ENCODE assay signal across 1 cellular context in the genomic region with DNA sequence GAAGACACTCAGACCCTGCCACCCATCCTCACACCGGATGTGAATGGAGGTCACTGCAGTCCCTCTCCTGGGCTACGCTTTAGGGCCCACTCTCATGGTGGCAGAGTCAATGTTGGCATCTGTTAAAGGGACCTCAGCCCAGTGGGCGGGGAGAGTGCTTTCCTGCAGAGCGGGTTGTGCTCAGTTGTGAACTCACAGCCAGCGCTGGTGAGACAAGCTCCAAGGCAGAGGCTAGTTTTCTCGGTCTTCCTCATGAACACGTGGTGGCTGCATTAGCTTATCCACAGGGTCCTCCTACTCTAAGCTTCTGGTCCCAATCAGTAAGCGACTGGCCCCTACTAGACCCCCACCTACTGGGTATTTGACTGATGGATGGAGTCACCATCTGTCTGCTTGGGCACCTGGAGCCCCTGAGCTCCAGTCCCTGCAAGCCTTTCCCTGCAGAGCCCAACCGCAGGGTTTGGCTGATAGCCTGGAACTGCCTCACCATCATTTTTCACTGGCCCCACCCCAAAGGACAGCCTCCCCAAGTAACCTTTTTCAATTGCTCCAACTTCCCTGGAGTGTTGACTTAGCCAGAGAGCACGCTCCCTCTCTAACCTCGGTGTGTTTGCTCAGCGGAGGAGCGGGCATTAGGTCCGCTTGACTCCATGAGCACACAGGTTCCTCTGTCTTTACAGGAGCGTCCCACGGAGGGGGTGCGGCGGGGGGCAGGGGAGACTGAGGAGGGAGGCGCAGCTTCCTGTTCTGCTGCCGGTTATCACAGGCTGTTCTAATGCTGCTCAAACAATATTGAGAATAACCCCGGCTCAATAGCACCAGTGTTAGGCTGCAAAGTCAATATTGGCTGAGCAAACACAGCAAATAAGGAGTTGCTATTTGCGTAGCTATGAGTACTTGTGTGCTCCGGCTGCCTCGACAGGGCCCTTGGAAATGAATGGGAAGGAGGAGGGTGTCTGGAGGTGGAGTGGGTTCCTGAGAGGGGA.
TF ChIP-seq lines count a peak whose summit lies in the region.

No MANE protein-coding gene starts in this region.

TF ChIP-seq in HEK293, 187 proteins besides CTCF, POLR2A, EP300 and RAD21 (continued from another document and continues in another):
- TF ChIP-seq, protein P1, sequence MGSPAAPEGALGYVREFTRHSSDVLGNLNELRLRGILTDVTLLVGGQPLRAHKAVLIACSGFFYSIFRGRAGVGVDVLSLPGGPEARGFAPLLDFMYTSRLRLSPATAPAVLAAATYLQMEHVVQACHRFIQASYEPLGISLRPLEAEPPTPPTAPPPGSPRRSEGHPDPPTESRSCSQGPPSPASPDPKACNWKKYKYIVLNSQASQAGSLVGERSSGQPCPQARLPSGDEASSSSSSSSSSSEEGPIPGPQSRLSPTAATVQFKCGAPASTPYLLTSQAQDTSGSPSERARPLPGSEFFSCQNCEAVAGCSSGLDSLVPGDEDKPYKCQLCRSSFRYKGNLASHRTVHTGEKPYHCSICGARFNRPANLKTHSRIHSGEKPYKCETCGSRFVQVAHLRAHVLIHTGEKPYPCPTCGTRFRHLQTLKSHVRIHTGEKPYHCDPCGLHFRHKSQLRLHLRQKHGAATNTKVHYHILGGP (tag by site-specific recombination; IDR thresholded peaks at IDR 0.05), result no peak
- TF ChIP-seq ZNF280C (tag by site-specific recombination; IDR thresholded peaks at IDR 0.05) (no peak), ZNF311 (tag by site-specific recombination; IDR thresholded peaks at IDR 0.05; ENCODE audit: borderline replicate concordance) (no peak), MYNN (tag by site-specific recombination; IDR thresholded peaks at IDR 0.05; ENCODE audit: borderline replicate concordance) (no peak), ZNF292 (tag by site-specific recombination; IDR thresholded peaks at IDR 0.05; ENCODE audit: borderline replicate concordance, low read depth) (no peak), ZFP37 (tag by site-specific recombination; IDR thresholded peaks at IDR 0.05) (no peak), ZEB2 (tag by site-specific recombination; IDR thresholded peaks at IDR 0.05) (0 out of 2 replicates have a peak, but pooled peaks have one; percentile 25), KLF9 (tag by site-specific recombination; IDR thresholded peaks at IDR 0.05; ENCODE audit: low read depth) (no peak), TCF7L2 (IDR thresholded peaks at IDR 0.05; ENCODE audit: borderline replicate concordance, low read depth, low read length) (no peak), ZNF792 (tag by site-specific recombination; IDR thresholded peaks at IDR 0.05) (no peak), ZNF660 (tag by site-specific recombination; IDR thresholded peaks at IDR 0.05) (no peak), KLF17 (tag by site-specific recombination; IDR thresholded peaks at IDR 0.05) (peak; percentile 81; the same call in 1 of the 2 replicates), ZNF223 (tag by site-specific recombination; IDR thresholded peaks at IDR 0.05) (no peak), ZBTB21 (tag by site-specific recombination; IDR thresholded peaks at IDR 0.05) (no peak), ZNF394 (tag by site-specific recombination; IDR thresholded peaks at IDR 0.05; ENCODE audit: borderline replicate concordance) (no peak), ZNF639 (tag by site-specific recombination; IDR thresholded peaks at IDR 0.05) (no peak), GLIS1 (tag by site-specific recombination; IDR thresholded peaks at IDR 0.05) (peak; percentile 98), ZNF449 (tag by site-specific recombination; IDR thresholded peaks at IDR 0.05) (peak; percentile 100), ZNF473 (tag by site-specific recombination; IDR thresholded peaks at IDR 0.05) (no peak), ZNF837 (tag by site-specific recombination; IDR thresholded peaks at IDR 0.05) (no peak), TRIM28 (IDR thresholded peaks at IDR 0.05; ENCODE audit: borderline replicate concordance, low read length) (peak; percentile 19; the same call in 1 of the 2 replicates), HOXD13 (CRISPR knock-in tag; IDR thresholded peaks at IDR 0.05; ENCODE audit: borderline replicate concordance) (no peak), GLIS2 (tag by site-specific recombination; IDR thresholded peaks at IDR 0.05) (peak; percentile 83), ZNF529 (tag by site-specific recombination; IDR thresholded peaks at IDR 0.05; ENCODE audit: insufficient replicate concordance) (no peak)
- TF ChIP-seq, protein P2, sequence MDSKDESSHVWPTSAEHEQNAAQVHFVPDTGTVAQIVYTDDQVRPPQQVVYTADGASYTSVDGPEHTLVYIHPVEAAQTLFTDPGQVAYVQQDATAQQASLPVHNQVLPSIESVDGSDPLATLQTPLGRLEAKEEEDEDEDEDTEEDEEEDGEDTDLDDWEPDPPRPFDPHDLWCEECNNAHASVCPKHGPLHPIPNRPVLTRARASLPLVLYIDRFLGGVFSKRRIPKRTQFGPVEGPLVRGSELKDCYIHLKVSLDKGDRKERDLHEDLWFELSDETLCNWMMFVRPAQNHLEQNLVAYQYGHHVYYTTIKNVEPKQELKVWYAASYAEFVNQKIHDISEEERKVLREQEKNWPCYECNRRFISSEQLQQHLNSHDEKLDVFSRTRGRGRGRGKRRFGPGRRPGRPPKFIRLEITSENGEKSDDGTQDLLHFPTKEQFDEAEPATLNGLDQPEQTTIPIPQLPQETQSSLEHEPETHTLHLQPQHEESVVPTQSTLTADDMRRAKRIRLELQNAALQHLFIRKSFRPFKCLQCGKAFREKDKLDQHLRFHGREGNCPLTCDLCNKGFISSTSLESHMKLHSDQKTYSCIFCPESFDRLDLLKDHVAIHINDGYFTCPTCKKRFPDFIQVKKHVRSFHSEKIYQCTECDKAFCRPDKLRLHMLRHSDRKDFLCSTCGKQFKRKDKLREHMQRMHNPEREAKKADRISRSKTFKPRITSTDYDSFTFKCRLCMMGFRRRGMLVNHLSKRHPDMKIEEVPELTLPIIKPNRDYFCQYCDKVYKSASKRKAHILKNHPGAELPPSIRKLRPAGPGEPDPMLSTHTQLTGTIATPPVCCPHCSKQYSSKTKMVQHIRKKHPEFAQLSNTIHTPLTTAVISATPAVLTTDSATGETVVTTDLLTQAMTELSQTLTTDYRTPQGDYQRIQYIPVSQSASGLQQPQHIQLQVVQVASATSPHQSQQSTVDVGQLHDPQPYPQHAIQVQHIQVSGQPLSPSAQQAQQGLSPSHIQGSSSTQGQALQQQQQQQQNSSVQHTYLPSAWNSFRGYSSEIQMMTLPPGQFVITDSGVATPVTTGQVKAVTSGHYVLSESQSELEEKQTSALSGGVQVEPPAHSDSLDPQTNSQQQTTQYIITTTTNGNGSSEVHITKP (tag by site-specific recombination; IDR thresholded peaks at IDR 0.05), result peak; percentile 62
- TF ChIP-seq, protein P3, sequence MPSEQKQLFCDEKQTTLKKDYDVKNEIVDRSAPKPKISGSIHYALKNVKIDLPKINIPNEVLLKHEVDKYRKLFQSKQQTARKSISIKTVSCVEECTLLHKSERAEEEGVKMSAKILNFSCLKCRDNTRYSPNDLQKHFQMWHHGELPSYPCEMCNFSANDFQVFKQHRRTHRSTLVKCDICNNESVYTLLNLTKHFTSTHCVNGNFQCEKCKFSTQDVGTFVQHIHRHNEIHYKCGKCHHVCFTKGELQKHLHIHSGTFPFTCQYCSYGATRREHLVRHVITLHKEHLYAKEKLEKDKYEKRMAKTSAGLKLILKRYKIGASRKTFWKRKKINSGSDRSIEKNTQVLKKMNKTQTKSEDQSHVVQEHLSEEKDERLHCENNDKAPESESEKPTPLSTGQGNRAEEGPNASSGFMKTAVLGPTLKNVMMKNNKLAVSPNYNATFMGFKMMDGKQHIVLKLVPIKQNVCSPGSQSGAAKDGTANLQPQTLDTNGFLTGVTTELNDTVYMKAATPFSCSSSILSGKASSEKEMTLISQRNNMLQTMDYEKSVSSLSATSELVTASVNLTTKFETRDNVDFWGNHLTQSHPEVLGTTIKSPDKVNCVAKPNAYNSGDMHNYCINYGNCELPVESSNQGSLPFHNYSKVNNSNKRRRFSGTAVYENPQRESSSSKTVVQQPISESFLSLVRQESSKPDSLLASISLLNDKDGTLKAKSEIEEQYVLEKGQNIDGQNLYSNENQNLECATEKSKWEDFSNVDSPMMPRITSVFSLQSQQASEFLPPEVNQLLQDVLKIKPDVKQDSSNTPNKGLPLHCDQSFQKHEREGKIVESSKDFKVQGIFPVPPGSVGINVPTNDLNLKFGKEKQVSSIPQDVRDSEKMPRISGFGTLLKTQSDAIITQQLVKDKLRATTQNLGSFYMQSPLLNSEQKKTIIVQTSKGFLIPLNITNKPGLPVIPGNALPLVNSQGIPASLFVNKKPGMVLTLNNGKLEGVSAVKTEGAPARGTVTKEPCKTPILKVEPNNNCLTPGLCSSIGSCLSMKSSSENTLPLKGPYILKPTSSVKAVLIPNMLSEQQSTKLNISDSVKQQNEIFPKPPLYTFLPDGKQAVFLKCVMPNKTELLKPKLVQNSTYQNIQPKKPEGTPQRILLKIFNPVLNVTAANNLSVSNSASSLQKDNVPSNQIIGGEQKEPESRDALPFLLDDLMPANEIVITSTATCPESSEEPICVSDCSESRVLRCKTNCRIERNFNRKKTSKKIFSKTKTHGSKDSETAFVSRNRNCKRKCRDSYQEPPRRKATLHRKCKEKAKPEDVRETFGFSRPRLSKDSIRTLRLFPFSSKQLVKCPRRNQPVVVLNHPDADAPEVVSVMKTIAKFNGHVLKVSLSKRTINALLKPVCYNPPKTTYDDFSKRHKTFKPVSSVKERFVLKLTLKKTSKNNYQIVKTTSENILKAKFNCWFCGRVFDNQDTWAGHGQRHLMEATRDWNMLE (tag by site-specific recombination; conservative IDR thresholded peaks at IDR 0.05; ENCODE audit: low read depth), result no peak
- TF ChIP-seq, protein P4, sequence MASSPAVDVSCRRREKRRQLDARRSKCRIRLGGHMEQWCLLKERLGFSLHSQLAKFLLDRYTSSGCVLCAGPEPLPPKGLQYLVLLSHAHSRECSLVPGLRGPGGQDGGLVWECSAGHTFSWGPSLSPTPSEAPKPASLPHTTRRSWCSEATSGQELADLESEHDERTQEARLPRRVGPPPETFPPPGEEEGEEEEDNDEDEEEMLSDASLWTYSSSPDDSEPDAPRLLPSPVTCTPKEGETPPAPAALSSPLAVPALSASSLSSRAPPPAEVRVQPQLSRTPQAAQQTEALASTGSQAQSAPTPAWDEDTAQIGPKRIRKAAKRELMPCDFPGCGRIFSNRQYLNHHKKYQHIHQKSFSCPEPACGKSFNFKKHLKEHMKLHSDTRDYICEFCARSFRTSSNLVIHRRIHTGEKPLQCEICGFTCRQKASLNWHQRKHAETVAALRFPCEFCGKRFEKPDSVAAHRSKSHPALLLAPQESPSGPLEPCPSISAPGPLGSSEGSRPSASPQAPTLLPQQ (tag by site-specific recombination; IDR thresholded peaks at IDR 0.05), result peak; percentile 78
